ENCODE assay signal across 13 cellular contexts in the genomic region with DNA sequence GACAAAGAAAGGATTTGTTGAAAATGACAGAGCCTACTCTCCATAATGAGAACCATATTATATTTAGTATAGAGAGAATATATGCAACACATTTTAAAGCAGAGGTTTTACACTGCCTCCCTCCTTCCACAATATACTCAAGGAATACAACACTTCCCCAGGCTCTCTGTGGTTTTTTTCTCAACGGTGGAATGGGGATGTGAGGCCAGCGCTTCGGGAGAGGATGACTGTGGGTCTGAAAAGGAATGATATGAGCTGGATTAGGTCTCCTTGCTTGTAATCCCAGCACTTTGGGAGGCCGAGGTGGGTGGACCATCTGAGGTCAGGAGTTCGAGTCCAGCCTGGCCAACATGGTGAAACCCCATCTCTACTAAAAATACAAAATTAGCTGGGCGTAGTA.
"Had no signal": no experiment of that assay in that cellular context is flagged by ENCODE, and none has a peak within 500 bp of the region (broad histone marks: within the 10 kb centered on the region; RNA-seq: fewer than 3 reads in every experiment).

No MANE protein-coding gene starts in this region.

- H3K36me3 ChIP-seq: ascending aorta had no signal

- H3K4me3 ChIP-seq: ascending aorta, coronary artery, lung had no signal

- H3K4me3 Mint-ChIP-seq: activated T-cell treated with anti-CD3 and anti-CD28 coated beads, Interleukin-2, amount 50 U/mL, for 72 hours; nephron; stimulated activated naive CD8-positive, alpha-beta T cell treated with anti-CD3 and anti-CD28 coated beads, Interleukin-15, Interleukin-2, amounts not matched to agents 100 ng/mL and 50 ng/mL, for 24 hours had no signal

- ATAC-seq: activated T-cell treated with anti-CD3 and anti-CD28 coated beads, Interleukin-2, amount 50 U/mL, for 72 hours had no signal

- H3K27ac ChIP-seq: ascending aorta, coronary artery had no signal

- H3K9me3 ChIP-seq: ascending aorta had no signal

- DNase-seq: activated CD4-positive, alpha-beta T cell treated with anti-CD3 and anti-CD28 coated beads, Interleukin-2, amount 50 U/mL, for 4 hours; activated CD4-positive, CD25-positive, alpha-beta regulatory T cell treated with anti-CD3 and anti-CD28 coated beads, Interleukin-2, amount 50 U/mL, for 72 hours; activated gamma-delta T cell treated with Interleukin-2 at 50 U/mL for 16 hours; activated T-cell treated with anti-CD3 and anti-CD28 coated beads, Interleukin-2, amount 50 U/mL, for 72 hours; effector memory CD4-positive, alpha-beta T cell; stimulated activated CD4-positive, alpha-beta T cell treated with anti-CD3 and anti-CD28 coated beads, Interleukin-15, amount 100 ng/mL, for 24 hours; stimulated activated CD4-positive, alpha-beta T cell treated with anti-CD3 and anti-CD28 coated beads, Interleukin-4, amount 100 ng/mL, for 24 hours; T-helper 9 cell had no signal

- H3K27me3 ChIP-seq: ascending aorta had no signal

- H3K27ac Mint-ChIP-seq: activated T-cell treated with anti-CD3 and anti-CD28 coated beads, Interleukin-2, amount 50 U/mL, for 72 hours; stimulated activated naive CD8-positive, alpha-beta T cell treated with anti-CD3 and anti-CD28 coated beads, Interleukin-15, Interleukin-2, amounts not matched to agents 100 ng/mL and 50 ng/mL, for 24 hours had no signal
